29 cellular contexts compared by ENCODE assay signal in the genomic region with DNA sequence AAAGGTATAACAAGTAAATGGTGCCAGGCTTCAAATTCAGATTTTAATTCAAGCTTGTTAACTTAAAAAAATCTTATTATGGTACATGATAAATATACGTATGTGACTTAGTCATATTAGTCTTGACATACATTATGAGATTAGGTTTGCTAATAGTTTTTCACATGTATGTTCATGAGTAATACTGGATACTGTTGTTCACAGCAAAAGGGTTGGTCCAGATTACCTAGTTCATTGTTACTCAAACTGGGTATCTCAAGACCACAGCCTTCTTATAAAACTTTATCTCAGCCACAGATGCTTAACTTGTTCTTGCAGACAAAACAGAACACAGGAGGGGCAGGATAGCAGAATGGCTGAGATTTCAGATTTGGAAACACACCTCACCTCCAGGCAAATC.
"Had no signal": no experiment of that assay in that cellular context is flagged by ENCODE, and none has a peak within 500 bp of the region (broad histone marks: within the 10 kb centered on the region; RNA-seq: fewer than 3 reads in every experiment).

No MANE protein-coding gene starts in this region.

- H3K27me3 ChIP-seq: breast epithelium, cardiac muscle cell, colonic mucosa had no signal

- FAIRE-seq: endometrium, endothelial cell of umbilical vein, frontal cortex had no signal

- H3K4me3 ChIP-seq: breast epithelium, cardiac muscle cell, colonic mucosa had no signal

- H3K9me3 Mint-ChIP-seq: activated CD8-positive, alpha-beta T cell treated with anti-CD3 and anti-CD28 coated beads for 36 hours; activated T-cell treated with anti-CD3 and anti-CD28 coated beads, Interleukin-2, amount 50 U/mL, for 4 hours; activated T-helper 17 cell treated with anti-CD3 and anti-CD28 coated beads, Interleukin-2, amount 50 U/mL, for 72 hours; brain had no signal

- H3K27ac Mint-ChIP-seq: activated CD8-positive, alpha-beta T cell treated with anti-CD3 and anti-CD28 coated beads for 36 hours; activated naive CD8-positive, alpha-beta T cell; activated T-helper 17 cell treated with anti-CD3 and anti-CD28 coated beads, Interleukin-2, amount 50 U/mL, for 72 hours; brain had no signal

- H3K27me3 Mint-ChIP-seq: activated CD8-positive, alpha-beta T cell treated with anti-CD3 and anti-CD28 coated beads for 36 hours; activated naive CD8-positive, alpha-beta T cell; activated T-helper 17 cell treated with anti-CD3 and anti-CD28 coated beads, Interleukin-2, amount 50 U/mL, for 72 hours; brain had no signal

- H3K4me3 Mint-ChIP-seq: activated CD8-positive, alpha-beta T cell treated with anti-CD3 and anti-CD28 coated beads for 36 hours; activated naive CD8-positive, alpha-beta T cell; activated T-cell treated with anti-CD3 and anti-CD28 coated beads, Interleukin-2, amount 50 U/mL, for 4 hours; activated T-helper 17 cell treated with anti-CD3 and anti-CD28 coated beads, Interleukin-2, amount 50 U/mL, for 72 hours; brain had no signal

- H3K4me1 ChIP-seq: breast epithelium, colonic mucosa had no signal

- ATAC-seq: activated CD8-positive, alpha-beta T cell treated with anti-CD3 and anti-CD28 coated beads for 36 hours; activated T-helper 17 cell treated with anti-CD3 and anti-CD28 coated beads, Interleukin-2, amount 50 U/mL, for 72 hours had no signal

- H3K9me3 ChIP-seq: breast epithelium, colonic mucosa had no signal

- DNase-seq: activated CD4-positive, alpha-beta T cell treated with anti-CD3 and anti-CD28 coated beads for 48 hours; activated CD4-positive, alpha-beta T cell treated with anti-CD3 and anti-CD28 coated beads, Interleukin-2, amount 50 U/mL, for 1 hour; activated CD4-positive, alpha-beta T cell treated with anti-CD3 and anti-CD28 coated beads, Interleukin-2, amount 50 U/mL, for 48 hours; activated CD4-positive, CD25-positive, alpha-beta regulatory T cell; activated CD4-positive, CD25-positive, alpha-beta regulatory T cell treated with anti-CD3 and anti-CD28 coated beads, Interleukin-2, amount 50 U/mL, for 72 hours; activated CD8-positive, alpha-beta memory T cell treated with anti-CD3 and anti-CD28 coated beads for 24 hours; activated CD8-positive, alpha-beta T cell treated with anti-CD3 and anti-CD28 coated beads for 36 hours; activated effector memory CD4-positive, alpha-beta T cell treated with Interleukin-2 at 50 U/mL for 16 hours; activated gamma-delta T cell treated with Interleukin-2 at 50 U/mL for 16 hours; activated naive CD4-positive, alpha-beta T cell treated with anti-CD3 and anti-CD28 coated beads, Interleukin-2, amount 50 U/mL, for 16 hours; activated naive CD4-positive, alpha-beta T cell treated with Interleukin-2 at 50 U/mL for 16 hours; activated T-cell treated with anti-CD3 and anti-CD28 coated beads, Interleukin-2, amount 50 U/mL, for 4 hours; amygdala; aorta; central memory CD4-positive, alpha-beta T cell; cerebellar nuclear complex; colonic mucosa; effector CD8-positive, alpha-beta T cell; foreskin fibroblast; head of caudate nucleus had no signal

- H3K4me1 Mint-ChIP-seq: brain had no signal

- H3K27ac ChIP-seq: breast epithelium, cardiac muscle cell, colonic mucosa, epithelial cell of prostate had no signal
